In genomic region chr18:14973421-14973820, GRCh38 we compare ENCODE assay signal across 7 cellular contexts.
A peak's percentile ranks its signal among the peaks of the same experiment; 100 is the strongest.
DNase-seq lines count a peak whose midpoint lies in the region; ATAC-seq, FAIRE-seq and TF ChIP-seq lines count a peak whose summit lies in the region.
"Not testable (repeated sequence)": the region's sequence is repeated elsewhere in the genome, so short reads cannot be mapped to it uniquely, and the experiment has no call there.

No MANE protein-coding gene starts in this region.

- not testable (repeated sequence) for H3K36me3 ChIP-seq in HUES48 (ENCODE audit: control insufficient read depth, insufficient read depth, low read length); PC-3 (ENCODE audit: low read depth, low read length); esophagus muscularis mucosa; right atrium auricular region; thyroid gland

- not testable (repeated sequence) for H3K9me2 ChIP-seq in PC-3 (replicated peaks; ENCODE audit: low read length)

- 0 out of 2 replicates have a peak overlapping the region, but pooled peaks have one; percentile 17 for H3K4me3 ChIP-seq in HUES48 (ENCODE audit: low read depth, low read length)
- not testable (repeated sequence) for H3K4me3 ChIP-seq in PC-3 (ENCODE audit: low read length); esophagus muscularis mucosa; right atrium auricular region; thyroid gland (replicated peaks in 1 of 3)

- not testable (repeated sequence) for H3K27me3 Mint-ChIP-seq in MCF 10A (ENCODE audit: insufficient read depth, unreplicated experiment)

- not testable (repeated sequence) for H2AFZ ChIP-seq in PC-3 (ENCODE audit: low read length)

- H3K79me2 ChIP-seq in PC-3 (ENCODE audit: low read length), result not testable (repeated sequence)

- H3K27ac ChIP-seq in HUES48 (ENCODE audit: low read depth, low read length); esophagus muscularis mucosa (replicated peaks in 1 of 4); right atrium auricular region: not testable (repeated sequence)
- peak overlapping the region; percentile 97 for H3K27ac ChIP-seq in PC-3 (ENCODE audit: low read length)
- H3K27ac ChIP-seq in thyroid gland, result peak overlapping the region; percentile 71 to 93 (median 73)

- H3K9me3 ChIP-seq in HUES48 (ENCODE audit: control insufficient read depth, insufficient read depth, low read length), result peaks cover 73% of the 10 kb centered on the region
- not testable (repeated sequence) for H3K9me3 ChIP-seq in PC-3 (ENCODE audit: low read length); esophagus muscularis mucosa; right atrium auricular region; thyroid gland

- POLR2A ChIA-PET in PC-3 (lab: Charles Lee; ENCODE audit: unreplicated experiment), result not testable (repeated sequence)
- POLR2A ChIA-PET in MCF 10A (lab: Yijun Ruan, JAX), result interaction anchor here (0.7 kb wide), 1 partner anchor 106 kb away, joined by 3 read pairs; no protein-coding TSS in a partner anchor

- peaks cover 69% of the 10 kb centered on the region for H3K4me1 Mint-ChIP-seq in MCF 10A (ENCODE audit: insufficient read depth, unreplicated experiment)

- BruUV-seq in PC-3 (replicated peaks; lab: Mats Ljungman, UMichigan); MCF 10A (replicated peaks; lab: Mats Ljungman, UMichigan): not testable (repeated sequence)

- H4K20me1 ChIP-seq in PC-3 (ENCODE audit: low read length), result not testable (repeated sequence)

- not testable (repeated sequence) for TF ChIP-seq EP300 in esophagus muscularis mucosa (IDR thresholded peaks at IDR 0.05)

- H3K9ac ChIP-seq in HUES48 (ENCODE audit: low read depth, low read length), result not testable (repeated sequence)
- 0 out of 2 replicates have a peak overlapping the region, but pooled peaks have one; percentile 71 for H3K9ac ChIP-seq in PC-3 (ENCODE audit: low read length)

- CTCF ChIA-PET in PC-3 (lab: Charles Lee), result interaction anchor here (0.7 kb wide), 1 partner anchor 11 kb away, joined by 3 read pairs; no protein-coding TSS in a partner anchor
- CTCF ChIA-PET in MCF 10A (lab: Yijun Ruan, JAX), result not testable (repeated sequence)

- H3K27ac Mint-ChIP-seq in MCF 10A (ENCODE audit: low read depth, unreplicated experiment), result not testable (repeated sequence)

- ATAC-seq in PC-3, result not testable (repeated sequence)

- intact Hi-C loops in PC-3 (cut with micrococcal nuclease), result loop anchor here (5.0 kb wide), 2 partner anchors 61 to 236 kb away; no protein-coding TSS in a partner anchor
- intact Hi-C loops in MCF 10A (cut with micrococcal nuclease); esophagus muscularis mucosa (cut with DNase I); thyroid gland (cut with DNase I): not testable (repeated sequence)

- not testable (repeated sequence) for H3K27me3 ChIP-seq in HUES48 (ENCODE audit: control insufficient read depth, insufficient read depth, low read length); PC-3 (ENCODE audit: low read length); esophagus muscularis mucosa; right atrium auricular region; thyroid gland

- not testable (repeated sequence) for H3K4me1 ChIP-seq in HUES48 (ENCODE audit: control insufficient read depth, insufficient read depth, low read length); esophagus muscularis mucosa; right atrium auricular region
- peaks cover 84% of the 10 kb centered on the region for H3K4me1 ChIP-seq in PC-3 (ENCODE audit: insufficient read depth, low read length)
- H3K4me1 ChIP-seq in thyroid gland, result peaks cover 76 to 79% of the 10 kb centered on the region in 2 donors

- not testable (repeated sequence) for TF ChIP-seq CTCF in PC-3 (conservative IDR thresholded peaks at IDR 0.05; ENCODE audit: low read depth, low read length); MCF 10A (IDR thresholded peaks at IDR 0.05; ENCODE audit: unreplicated experiment); esophagus muscularis mucosa (IDR thresholded peaks at IDR 0.05); right atrium auricular region (IDR thresholded peaks at IDR 0.05); thyroid gland (IDR thresholded peaks at IDR 0.05)

- TF ChIP-seq POLR2A in esophagus muscularis mucosa (IDR thresholded peaks at IDR 0.05; ENCODE audit: low read depth); thyroid gland (IDR thresholded peaks at IDR 0.05): not testable (repeated sequence)

- DNase-seq in PC-3; MCF 10A (ENCODE audit: unreplicated experiment); urothelium cell line (ENCODE audit: low spot score): not testable (repeated sequence)
- DNase-seq in esophagus muscularis mucosa (ENCODE audit: extremely low spot score), result peak; percentile 68
- DNase-seq in right atrium auricular region (ENCODE audit: low spot score), result peak; percentile 38
- peak; percentile 52 to 61 for DNase-seq in thyroid gland

- H3K4me3 Mint-ChIP-seq in MCF 10A (ENCODE audit: unreplicated experiment), result peak overlapping the region; percentile 0

- not testable (repeated sequence) for H3K36me3 Mint-ChIP-seq in MCF 10A (ENCODE audit: insufficient read depth, unreplicated experiment)

- H3K9me3 Mint-ChIP-seq in MCF 10A (ENCODE audit: unreplicated experiment), result not testable (repeated sequence)

- WGBS in esophagus muscularis mucosa, result 75% methylated on average over 4 of the region's 4 CpGs
- WGBS in thyroid gland, 2 donors, result 62 to 69% methylated on average over 4 of the region's 4 CpGs

- peak; percentile 5 for FAIRE-seq in urothelium cell line (lab: Jason Lieb, UNC)

- H3F3A ChIP-seq in PC-3 (ENCODE audit: low read length, unreplicated experiment), result not testable (repeated sequence)

- H3K4me2 ChIP-seq in PC-3 (ENCODE audit: low read length), result not testable (repeated sequence)
